ENCODE assay signal across 20 cellular contexts in genomic region chr4:142222127-142222526, GRCh38.
DNase-seq lines count a peak whose midpoint lies in the region; ATAC-seq, FAIRE-seq and TF ChIP-seq lines count a peak whose summit lies in the region.
"Had no signal": no experiment of that assay in that cellular context is flagged by ENCODE, and none has a peak within 500 bp of the region (broad histone marks: within the 10 kb centered on the region; RNA-seq: fewer than 3 reads in every experiment).

No MANE protein-coding gene starts in this region.

- POLR2A ChIA-PET in CD8-positive, alpha-beta T cell (lab: Charles Lee) = no interaction called here

- H3K27me3 ChIP-seq in CD8-positive, alpha-beta T cell (ENCODE audit: insufficient read depth, low read length) = no peaks in the 10 kb centered on the region
- no peaks in the 10 kb centered on the region for H3K27me3 ChIP-seq in small intestine (ENCODE audit: control insufficient read depth in 2 of 2, insufficient read depth in 2 of 2, low read length in 2 of 2)
- H3K27me3 ChIP-seq: BE2C had no signal

- H3K4me1 ChIP-seq in CD8-positive, alpha-beta T cell (ENCODE audit: insufficient read depth, low read length) = no peaks in the 10 kb centered on the region
- H3K4me1 ChIP-seq in small intestine (ENCODE audit: control insufficient read depth in 2 of 2, insufficient read depth in 1 of 2, low read depth in 1 of 2, low read length in 1 of 2) = no peaks in the 10 kb centered on the region
- H3K4me1 ChIP-seq: BE2C had no signal

- DNase-seq in stimulated activated naive CD8-positive, alpha-beta T cell treated with anti-CD3 and anti-CD28 coated beads, Interleukin-15, Interleukin-2, amounts not matched to agents 100 U/mL and 50 U/mL, for 24 hours = no peak
- no peak for DNase-seq in stimulated activated naive CD8-positive, alpha-beta T cell treated with anti-CD3 and anti-CD28 coated beads, Interleukin-15, amount 100 ng/mL, for 72 hours
- DNase-seq in NCI-H226 (peak; percentile 43), astrocyte of the hippocampus (ENCODE audit: low read depth, low spot score) (peak; percentile 41), renal cortical epithelial cell (ENCODE audit: low read depth) (peak; percentile 69), GM12892 (ENCODE audit: insufficient read length) (no peak), small intestine (no peak)
- DNase-seq in CD8-positive, alpha-beta T cell = no peak
- DNase-seq: BE2C; CD8-positive, alpha-beta memory T cell; DMS79; H9; NCI-H1417 treated with DMSO at 0.1 percent for 48 hours; NCI-H2029 treated with DMSO at 0.1 percent for 48 hours; NCI-H510A; NCI-H774; PC-9 had no signal

- no peaks in the 10 kb centered on the region for H3K36me3 ChIP-seq in CD8-positive, alpha-beta T cell (ENCODE audit: insufficient read depth, low read length)
- no peaks in the 10 kb centered on the region for H3K36me3 ChIP-seq in small intestine (ENCODE audit: control insufficient read depth in 2 of 2, insufficient read depth in 2 of 2, low read length in 2 of 2)
- H3K36me3 ChIP-seq: BE2C had no signal

- H3K27ac ChIP-seq in CD8-positive, alpha-beta T cell (ENCODE audit: low read depth, low read length) = no peak overlapping the region
- no peak overlapping the region for H3K27ac ChIP-seq in small intestine (ENCODE audit: low read depth in 1 of 2, low read length in 1 of 2)
- H3K27ac ChIP-seq: HL-60, PC-9 had no signal

- no peak for TF ChIP-seq POLR2A in GM12892 (IDR thresholded peaks at IDR 0.05; ENCODE audit: low read depth, low read length)

- peaks cover 0 to 6% of the 10 kb centered on the region in 2 donors for H3K9me3 Mint-ChIP-seq in stimulated activated naive CD8-positive, alpha-beta T cell treated with anti-CD3 and anti-CD28 coated beads, Interleukin-15, amount 100 ng/mL, for 72 hours
- no peaks in the 10 kb centered on the region for H3K9me3 Mint-ChIP-seq in CD8-positive, alpha-beta T cell
- H3K9me3 Mint-ChIP-seq: CD8-positive, alpha-beta memory T cell; H9 had no signal

- peaks cover 24% of the 10 kb centered on the region for H3K36me3 Mint-ChIP-seq in CD8-positive, alpha-beta T cell

- intact Hi-C loops in CD8-positive, alpha-beta T cell (cut with DNase I, micrococcal nuclease) = no loop called here

- no peak for FAIRE-seq in GM12892 (lab: Jason Lieb, UNC)
- no peak for FAIRE-seq in small intestine (lab: Jason Lieb, UNC)
- FAIRE-seq: D721Med had no signal

- no peaks in the 10 kb centered on the region for H3K27me3 Mint-ChIP-seq in stimulated activated naive CD8-positive, alpha-beta T cell treated with anti-CD3 and anti-CD28 coated beads, Interleukin-15, amount 100 ng/mL, for 72 hours
- no peaks in the 10 kb centered on the region for H3K27me3 Mint-ChIP-seq in CD8-positive, alpha-beta T cell (ENCODE audit: low read depth)
- H3K27me3 Mint-ChIP-seq: CD8-positive, alpha-beta memory T cell had no signal

- H3K4me3 ChIP-seq in CD8-positive, alpha-beta T cell (ENCODE audit: low read depth, low read length) = no peak overlapping the region
- H3K4me3 ChIP-seq in small intestine (ENCODE audit: low read depth in 1 of 2, low read length in 2 of 2) = no peak overlapping the region
- H3K4me3 ChIP-seq: PC-9 had no signal

- H3K9me3 ChIP-seq in CD8-positive, alpha-beta T cell (ENCODE audit: low read length) = no peaks in the 10 kb centered on the region
- H3K9me3 ChIP-seq in small intestine (ENCODE audit: control insufficient read depth, low read depth) = no peaks in the 10 kb centered on the region
- H3K9me3 ChIP-seq: BE2C had no signal

- H3K4me3 Mint-ChIP-seq in stimulated activated naive CD8-positive, alpha-beta T cell treated with anti-CD3 and anti-CD28 coated beads, Interleukin-15, amount 100 ng/mL, for 72 hours = no peak overlapping the region
- H3K4me3 Mint-ChIP-seq in CD8-positive, alpha-beta T cell = no peak overlapping the region
- H3K4me3 Mint-ChIP-seq: CD8-positive, alpha-beta memory T cell; H9 had no signal

- CTCF ChIA-PET in CD8-positive, alpha-beta T cell (lab: Charles Lee) = interaction anchor here (1.7 kb wide), 1 partner anchor 8 kb away, joined by 4 read pairs; no protein-coding TSS in a partner anchor

- ATAC-seq in stimulated activated naive CD8-positive, alpha-beta T cell treated with anti-CD3 and anti-CD28 coated beads, Interleukin-15, Interleukin-2, amounts not matched to agents 100 U/mL and 50 U/mL, for 24 hours = peak; percentile 59
- ATAC-seq in stimulated activated naive CD8-positive, alpha-beta T cell treated with anti-CD3 and anti-CD28 coated beads, Interleukin-15, amount 100 ng/mL, for 72 hours = no peak
- no peak for ATAC-seq in CD8-positive, alpha-beta T cell
- ATAC-seq: Right ventricle myocardium inferior had no signal

- H3K27ac Mint-ChIP-seq in stimulated activated naive CD8-positive, alpha-beta T cell treated with anti-CD3 and anti-CD28 coated beads, Interleukin-15, amount 100 ng/mL, for 72 hours = no peak overlapping the region
- H3K27ac Mint-ChIP-seq in CD8-positive, alpha-beta T cell = no peak overlapping the region
- H3K27ac Mint-ChIP-seq: H9 had no signal

- TF ChIP-seq CTCF in CD8-positive, alpha-beta T cell (IDR thresholded peaks at IDR 0.05) = no peak

- H3K4me1 Mint-ChIP-seq in stimulated activated naive CD8-positive, alpha-beta T cell treated with anti-CD3 and anti-CD28 coated beads, Interleukin-15, amount 100 ng/mL, for 72 hours = no peaks in the 10 kb centered on the region
- peaks cover 16% of the 10 kb centered on the region for H3K4me1 Mint-ChIP-seq in CD8-positive, alpha-beta T cell (ENCODE audit: low read depth)

Comparison
In these comparisons a context has a peak if more than half of its experiments do, and no peak if none do; other contexts are left out.
1. DNase-seq: peak in NCI-H226 (single experiment), astrocyte of the hippocampus (single experiment) and renal cortical epithelial cell (single experiment); none in stimulated activated naive CD8-positive, alpha-beta T cell treated with anti-CD3 and anti-CD28 coated beads, Interleukin-15, Interleukin-2, amounts not matched to agents 100 U/mL and 50 U/mL, for 24 hours (single experiment), stimulated activated naive CD8-positive, alpha-beta T cell treated with anti-CD3 and anti-CD28 coated beads, Interleukin-15, amount 100 ng/mL, for 72 hours (0 of 2), CD8-positive, alpha-beta T cell (0 of 7), GM12892 (single experiment) and small intestine (single experiment).